9 cellular contexts compared by ENCODE assay signal in the genomic region with DNA sequence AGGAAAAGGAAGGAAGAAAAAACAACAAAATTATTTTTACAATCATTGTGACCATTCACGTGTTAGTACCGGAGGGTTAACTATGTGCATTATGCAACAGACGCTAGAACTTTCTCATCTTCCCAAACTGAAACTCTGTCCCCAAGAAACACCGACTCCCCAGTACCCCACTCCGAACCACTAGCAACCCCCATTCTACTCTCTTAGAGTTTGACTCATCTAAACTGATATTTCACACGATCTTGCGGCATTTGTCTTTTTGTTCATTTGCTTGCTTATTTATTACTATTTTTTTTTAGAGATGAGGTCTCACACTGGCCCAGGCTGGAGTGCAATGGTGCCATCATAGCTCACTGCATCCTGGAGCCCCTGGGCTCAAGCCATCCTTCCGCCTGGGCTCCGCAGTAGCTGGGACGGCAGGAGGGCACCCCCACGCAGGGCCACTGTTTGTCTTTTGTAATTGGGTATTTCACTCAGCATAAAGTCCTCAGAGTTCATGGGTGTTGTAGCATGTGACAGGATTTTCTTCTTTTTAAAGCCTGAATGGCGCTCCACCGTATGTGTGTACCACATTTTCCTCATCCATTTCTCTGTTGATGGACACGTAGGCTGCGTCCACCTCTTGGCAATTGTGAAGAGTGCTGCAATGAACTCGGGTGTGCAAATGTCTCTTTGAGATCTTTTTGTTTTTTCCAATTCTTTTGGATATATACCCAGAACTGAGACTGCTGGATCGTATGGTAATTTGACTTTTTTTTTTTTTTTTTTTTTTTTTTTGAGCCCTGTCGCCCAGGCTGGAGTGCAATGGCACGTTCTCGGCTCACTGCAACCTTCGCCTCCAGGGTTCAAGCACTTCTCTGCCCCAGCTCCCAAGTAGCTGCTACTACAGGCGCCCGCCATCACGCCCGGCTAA. TPM values are rescaled to one million over a fixed set of nuclear protein-coding genes. Genes with fewer than 3 reads are reported as not detected.
DNase-seq lines count a peak whose midpoint lies in the region; ATAC-seq, FAIRE-seq and TF ChIP-seq lines count a peak whose summit lies in the region.
"Had no signal": no experiment of that assay in that cellular context is flagged by ENCODE, and none has a peak within 500 bp of the region (broad histone marks: within the 10 kb centered on the region; RNA-seq: fewer than 3 reads in every experiment).

No MANE protein-coding gene starts in this region.

- no peaks in the 10 kb centered on the region for H3K9me3 Mint-ChIP-seq in activated CD4-positive, alpha-beta T cell treated with anti-CD3 and anti-CD28 coated beads for 36 hours (ENCODE audit: low read depth)
- no peaks in the 10 kb centered on the region for H3K9me3 Mint-ChIP-seq in activated CD4-positive, alpha-beta memory T cell treated with anti-CD3 and anti-CD28 coated beads for 36 hours
- H3K9me3 Mint-ChIP-seq: activated naive CD4-positive, alpha-beta T cell treated with anti-CD3 and anti-CD28 coated beads, Interleukin-2, amount 50 U/mL, for 72 hours had no signal

- intact Hi-C loops in activated CD4-positive, alpha-beta T cell treated with anti-CD3 and anti-CD28 coated beads for 36 hours (cut with DNase I, micrococcal nuclease) = loop anchor here (5.0 to 10.0 kb wide), 8 partner anchors 386 to 1624 kb away; no protein-coding TSS in a partner anchor
- intact Hi-C loops in activated CD4-positive, alpha-beta memory T cell treated with anti-CD3 and anti-CD28 coated beads for 36 hours (cut with micrococcal nuclease) = loop anchor here (10.0 kb wide), 1 partner anchor 1626 kb away; no protein-coding TSS in a partner anchor
- intact Hi-C loops in stomach (cut with DNase I; ENCODE audit: low total_unique reads) = no loop called here

- H3K4me1 ChIP-seq in iPS-20b (ENCODE audit: insufficient read depth, low read length) (peaks cover 6% of the 10 kb centered on the region; the same call in 1 of the 2 replicates), stomach (peaks cover 37 to 72% (median 52%) of the 10 kb centered on the region in 4 donors)

- no peak for DNase-seq in activated CD4-positive, alpha-beta T cell treated with anti-CD3 and anti-CD28 coated beads for 36 hours
- no peak for DNase-seq in activated CD4-positive, alpha-beta T cell treated with anti-CD3 and anti-CD28 coated beads, Interleukin-2, amount 50 U/mL, for 4 hours
- no peak for DNase-seq in activated CD4-positive, alpha-beta memory T cell treated with anti-CD3 and anti-CD28 coated beads for 36 hours
- DNase-seq in stomach (peak; percentile 23), RCC 7860 (ENCODE audit: low spot score) (no peak), NCI-H2029 treated with DMSO at 0.1 percent for 48 hours (lab: John Stamatoyannopoulos, UW) (no peak)
- DNase-seq in activated effector memory CD4-positive, alpha-beta T cell treated with anti-CD3 and anti-CD28 coated beads, Interleukin-2, amount 50 U/mL, for 16 hours = no peak

- ATAC-seq in activated CD4-positive, alpha-beta T cell treated with anti-CD3 and anti-CD28 coated beads for 36 hours = peak; percentile 7
- ATAC-seq: activated naive CD4-positive, alpha-beta T cell treated with anti-CD3 and anti-CD28 coated beads, Interleukin-2, amount 50 U/mL, for 72 hours had no signal

- no peaks in the 10 kb centered on the region for H3K36me3 ChIP-seq in iPS-20b (ENCODE audit: insufficient read depth, low read depth, low read length)
- no peaks in the 10 kb centered on the region for H3K36me3 ChIP-seq in stomach

- peaks cover 67% of the 10 kb centered on the region for H3K27me3 Mint-ChIP-seq in activated CD4-positive, alpha-beta T cell treated with anti-CD3 and anti-CD28 coated beads for 36 hours
- peaks cover 65% of the 10 kb centered on the region for H3K27me3 Mint-ChIP-seq in activated CD4-positive, alpha-beta memory T cell treated with anti-CD3 and anti-CD28 coated beads for 36 hours

- TF ChIP-seq EP300 in stomach (IDR thresholded peaks at IDR 0.05) = no peak

- POLR2A ChIA-PET in activated CD4-positive, alpha-beta T cell treated with anti-CD3 and anti-CD28 coated beads for 36 hours (lab: Charles Lee) = no interaction called here
- POLR2A ChIA-PET in activated CD4-positive, alpha-beta memory T cell treated with anti-CD3 and anti-CD28 coated beads for 36 hours (lab: Charles Lee) = interaction anchor here (1.1 kb wide), 1 partner anchor 57 kb away, joined by 3 read pairs; no protein-coding TSS in a partner anchor

- H3K27me3 ChIP-seq in iPS-20b (ENCODE audit: insufficient read depth, low read length) = peaks cover 100% of the 10 kb centered on the region
- H3K27me3 ChIP-seq in stomach = peaks cover 35 to 93% (median 64%) of the 10 kb centered on the region in 3 donors

- H3K36me3 Mint-ChIP-seq in activated CD4-positive, alpha-beta T cell treated with anti-CD3 and anti-CD28 coated beads for 36 hours (ENCODE audit: low read depth) = no peaks in the 10 kb centered on the region
- no peaks in the 10 kb centered on the region for H3K36me3 Mint-ChIP-seq in activated CD4-positive, alpha-beta memory T cell treated with anti-CD3 and anti-CD28 coated beads for 36 hours

- CTCF ChIA-PET in activated CD4-positive, alpha-beta T cell treated with anti-CD3 and anti-CD28 coated beads for 36 hours (lab: Charles Lee) = interaction anchor here (0.5 to 0.6 kb wide), 2 partner anchors 9 to 11 kb away, joined by 4 read pairs; no protein-coding TSS in a partner anchor
- CTCF ChIA-PET in activated CD4-positive, alpha-beta memory T cell treated with anti-CD3 and anti-CD28 coated beads for 36 hours (lab: Charles Lee) = no interaction called here

- no peak for TF ChIP-seq POLR2A in stomach (IDR thresholded peaks at IDR 0.05)

- no peak for FAIRE-seq in RCC 7860 (lab: Jason Lieb, UNC)

- peak overlapping the region; percentile 58 for H3K4me3 Mint-ChIP-seq in activated CD4-positive, alpha-beta T cell treated with anti-CD3 and anti-CD28 coated beads for 36 hours
- H3K4me3 Mint-ChIP-seq in activated CD4-positive, alpha-beta memory T cell treated with anti-CD3 and anti-CD28 coated beads for 36 hours = peak overlapping the region; percentile 40

- no peak overlapping the region for H3K27ac Mint-ChIP-seq in activated CD4-positive, alpha-beta T cell treated with anti-CD3 and anti-CD28 coated beads for 36 hours
- H3K27ac Mint-ChIP-seq in activated CD4-positive, alpha-beta memory T cell treated with anti-CD3 and anti-CD28 coated beads for 36 hours = no peak overlapping the region
- H3K27ac Mint-ChIP-seq: activated naive CD4-positive, alpha-beta T cell treated with anti-CD3 and anti-CD28 coated beads, Interleukin-2, amount 50 U/mL, for 72 hours had no signal

- 40 to 58% (median 51%) methylated on average over 25 of the region's 25 CpGs for WGBS in stomach, 5 donors

- H3K4me1 Mint-ChIP-seq in activated CD4-positive, alpha-beta T cell treated with anti-CD3 and anti-CD28 coated beads for 36 hours = peaks cover 18% of the 10 kb centered on the region
- peaks cover 31% of the 10 kb centered on the region for H3K4me1 Mint-ChIP-seq in activated CD4-positive, alpha-beta memory T cell treated with anti-CD3 and anti-CD28 coated beads for 36 hours (ENCODE audit: low read depth)

- TF ChIP-seq CTCF in stomach (IDR thresholded peaks at IDR 0.05) = no peak

- H3K9me3 ChIP-seq in iPS-20b (ENCODE audit: insufficient read depth, low read depth, low read length) = no peaks in the 10 kb centered on the region
- H3K9me3 ChIP-seq in stomach = peaks cover 0 to 12% (median 0%) of the 10 kb centered on the region in 4 donors

- H3K9ac ChIP-seq in iPS-20b (ENCODE audit: low read depth, low read length) = no peak overlapping the region

- H3K4me3 ChIP-seq in iPS-20b (ENCODE audit: low read length) = peak overlapping the region; percentile 38
- H3K4me3 ChIP-seq in stomach = peak overlapping the region; percentile 50 to 71 (median 59)

- H3K27ac ChIP-seq in iPS-20b (ENCODE audit: low read length) = no peak overlapping the region
- H3K27ac ChIP-seq in stomach = peak overlapping the region in 4 of 5 donors; percentile 78 to 89 (median 79)

RNA-seq across cellular contexts. Expression of a gene that starts 9.5 kb away (rescaled TPM):
- total RNA-seq in activated CD4-positive, alpha-beta T cell treated with anti-CD3 and anti-CD28 coated beads for 36 hours = not detected
- total RNA-seq in activated CD4-positive, alpha-beta memory T cell treated with anti-CD3 and anti-CD28 coated beads for 36 hours = not detected
- 10 to 100 TPM in 1 of 5 donors, 1 to 10 TPM in 3, not detected in 1; 3.1 to 80.2 (median 5.8) TPM for total RNA-seq in stomach
- 1 to 10 TPM; 1.1 to 1.9 (median 1.4) TPM for polyA plus RNA-seq in stomach

RNA-seq across cellular contexts. Expression of a gene that starts 51.5 kb away (rescaled TPM):
- total RNA-seq in activated CD4-positive, alpha-beta T cell treated with anti-CD3 and anti-CD28 coated beads for 36 hours = 10 to 100 TPM; 27.3 to 32.1 TPM
- total RNA-seq in activated CD4-positive, alpha-beta memory T cell treated with anti-CD3 and anti-CD28 coated beads for 36 hours = 10 to 100 TPM; 29.2 to 31.3 TPM
- 100 to 1,000 TPM in 1 of 5 donors, 10 to 100 TPM in 3, under 1 TPM in 1; 0.58 to 117 (median 36.7) TPM for total RNA-seq in stomach
- 10 to 100 TPM in 1 of 3 donors, 1 to 10 TPM in 2; 4.2 to 12.2 (median 5.8) TPM for polyA plus RNA-seq in stomach
